24 cellular contexts compared by ENCODE assay signal in the genomic region with DNA sequence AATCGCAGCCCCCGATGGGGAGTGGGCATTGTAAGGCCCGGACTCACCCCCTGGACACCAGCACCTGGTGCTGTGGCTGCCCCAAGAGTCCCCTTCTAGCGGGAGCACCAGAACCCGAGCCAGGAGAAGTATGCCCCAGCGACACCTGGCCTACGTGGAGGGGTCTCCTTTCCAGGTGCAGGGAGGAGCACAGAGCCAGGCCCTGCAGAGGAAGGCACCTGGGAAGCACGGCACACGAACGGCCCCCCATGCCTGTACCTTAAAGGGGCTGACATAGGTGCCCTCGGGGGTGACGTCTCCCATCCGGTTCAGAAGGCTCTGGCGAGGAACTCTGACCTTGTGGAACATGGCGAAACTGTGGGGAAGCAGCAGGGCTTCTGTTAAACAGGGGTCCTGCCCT.
"Had no signal": no experiment of that assay in that cellular context is flagged by ENCODE, and none has a peak within 500 bp of the region (broad histone marks: within the 10 kb centered on the region; RNA-seq: fewer than 3 reads in every experiment).

No MANE protein-coding gene starts in this region.

- ATAC-seq: effector memory CD8-positive, alpha-beta T cell; gastrocnemius medialis; left lung; naive thymus-derived CD4-positive, alpha-beta T cell; psoas muscle; right cardiac atrium; stimulated activated memory B cell treated with anti-CD40 and anti-IgM and Interleukin-4, amounts not matched to agents 10 μg/mL and 1 μg/mL and 100 μg/mL, for 72 hours; stimulated activated naive CD8-positive, alpha-beta T cell treated with anti-CD3 and anti-CD28 coated beads, Interleukin-15, Interleukin-2, amounts not matched to agents 100 U/mL and 50 U/mL, for 24 hours had no signal

- H3K27ac ChIP-seq: colonic mucosa, gastrocnemius medialis, left lung, neural progenitor cell, ovary, psoas muscle, sigmoid colon, testis, tibial artery, upper lobe of left lung had no signal

- H3K9me3 ChIP-seq: colonic mucosa, gastrocnemius medialis, left lung, ovary, psoas muscle, sigmoid colon, testis, tibial artery, upper lobe of left lung had no signal

- H3K36me3 ChIP-seq: colonic mucosa, neural progenitor cell, ovary had no signal

- H3K4me1 ChIP-seq: colonic mucosa, testis had no signal

- H2AFZ ChIP-seq: neural progenitor cell had no signal

- DNase-seq: colonic mucosa; effector memory CD8-positive, alpha-beta T cell; foreskin fibroblast; gastrocnemius medialis; head of caudate nucleus; left lung; mammary epithelial cell; mesendoderm; midbrain; naive thymus-derived CD4-positive, alpha-beta T cell; nucleus accumbens; ovary; psoas muscle; sigmoid colon; stimulated activated CD4-positive, alpha-beta T cell treated with anti-CD3 and anti-CD28 coated beads, Interleukin-2, amount 100 ng/mL, for 24 hours; stimulated activated CD4-positive, alpha-beta T cell treated with anti-CD3 and anti-CD28 coated beads, Interleukin-4, amount 100 ng/mL, for 4 hours; stimulated activated naive CD8-positive, alpha-beta T cell treated with anti-CD3 and anti-CD28 coated beads, Interleukin-15, Interleukin-2, amounts not matched to agents 100 U/mL and 50 U/mL, for 24 hours; substantia nigra; testis; tibial artery; upper lobe of left lung had no signal

- H3K9ac ChIP-seq: neural progenitor cell had no signal

- H3K4me3 ChIP-seq: colonic mucosa, gastrocnemius medialis, left lung, neural progenitor cell, ovary, psoas muscle, sigmoid colon, testis, tibial artery, upper lobe of left lung had no signal

- H3K27me3 ChIP-seq: colonic mucosa, gastrocnemius medialis, left lung, neural progenitor cell, ovary, sigmoid colon, testis, tibial artery, upper lobe of left lung had no signal

- H3K4me2 ChIP-seq: neural progenitor cell had no signal
